Comparison of ENCODE assay signal across 8 cellular contexts in genomic region chr12:90854136-90854689, GRCh38.
DNase-seq lines count a peak whose midpoint lies in the region; ATAC-seq, FAIRE-seq and TF ChIP-seq lines count a peak whose summit lies in the region.

No MANE protein-coding gene starts in this region.

- no peaks in the 10 kb centered on the region for H3K9me3 ChIP-seq in CD8-positive, alpha-beta T cell (ENCODE audit: low read length)

- TF ChIP-seq CTCF in CD8-positive, alpha-beta T cell (IDR thresholded peaks at IDR 0.05), result peak; percentile 62
- peak; percentile 78 for TF ChIP-seq CTCF in brain microvascular endothelial cell (IDR thresholded peaks at IDR 0.05; ENCODE audit: low read depth, low read length, missing control alignments)

- H3K4me3 Mint-ChIP-seq in CD8-positive, alpha-beta T cell, result no peak overlapping the region

- H3K4me1 Mint-ChIP-seq in CD8-positive, alpha-beta T cell (ENCODE audit: low read depth), result no peaks in the 10 kb centered on the region

- no peaks in the 10 kb centered on the region for H3K9me3 Mint-ChIP-seq in CD8-positive, alpha-beta T cell

- H3K36me3 Mint-ChIP-seq in CD8-positive, alpha-beta T cell, result no peaks in the 10 kb centered on the region

- H3K4me1 ChIP-seq in CD8-positive, alpha-beta T cell (ENCODE audit: insufficient read depth, low read length), result no peaks in the 10 kb centered on the region

- no peaks in the 10 kb centered on the region for H3K36me3 ChIP-seq in CD8-positive, alpha-beta T cell (ENCODE audit: insufficient read depth, low read length)
- no peaks in the 10 kb centered on the region for H3K36me3 ChIP-seq in brain microvascular endothelial cell (replicated peaks)

- POLR2A ChIA-PET in CD8-positive, alpha-beta T cell (lab: Charles Lee), result no interaction called here

- no peak for DNase-seq in CD8-positive, alpha-beta T cell
- DNase-seq in GM18507 (ENCODE audit: extremely low spot score, insufficient read length, low read depth), result no peak
- peak; percentile 36 for DNase-seq in NCI-H345 treated with DMSO at 0.1 percent for 48 hours (lab: John Stamatoyannopoulos, UW; ENCODE audit: unreplicated experiment)
- DNase-seq in brain microvascular endothelial cell, result peak; percentile 37
- no peak for DNase-seq in left lobe of liver (ENCODE audit: low spot score)
- DNase-seq in activated effector memory CD4-positive, alpha-beta T cell treated with Interleukin-2 at 50 U/mL for 16 hours, result no peak
- no peak for DNase-seq in activated naive CD4-positive, alpha-beta T cell (lab: John Stamatoyannopoulos, UW)

- H3K27me3 ChIP-seq in CD8-positive, alpha-beta T cell (ENCODE audit: insufficient read depth, low read length), result no peaks in the 10 kb centered on the region
- no peaks in the 10 kb centered on the region for H3K27me3 ChIP-seq in brain microvascular endothelial cell (replicated peaks)

- H3K27ac ChIP-seq in CD8-positive, alpha-beta T cell (ENCODE audit: low read depth, low read length), result no peak overlapping the region
- H3K27ac ChIP-seq in brain microvascular endothelial cell, result no peak overlapping the region

- H3K27me3 Mint-ChIP-seq in CD8-positive, alpha-beta T cell (ENCODE audit: low read depth), result no peaks in the 10 kb centered on the region

- H3K27ac Mint-ChIP-seq in CD8-positive, alpha-beta T cell, result no peak overlapping the region

- peak; percentile 41 for FAIRE-seq in GM18507 (lab: Jason Lieb, UNC)

- no peak overlapping the region for H3K4me3 ChIP-seq in CD8-positive, alpha-beta T cell (ENCODE audit: low read depth, low read length)
- H3K4me3 ChIP-seq in brain microvascular endothelial cell (ENCODE audit: low read depth, low read length), result no peak overlapping the region

- ATAC-seq in CD8-positive, alpha-beta T cell, result no peak
- ATAC-seq in HG02943 (IDR thresholded peaks at IDR 0.05; ENCODE audit: low read depth, unreplicated experiment) (peak; percentile 68), left lobe of liver (peak; percentile 88)

- CTCF ChIA-PET in CD8-positive, alpha-beta T cell (lab: Charles Lee), result no interaction called here

- in situ Hi-C loops in brain microvascular endothelial cell (cut with HindIII; ENCODE audit: low pct_ligation_motif_present, low sequenced_read_pairs), result no loop called here

- intact Hi-C loops in CD8-positive, alpha-beta T cell (cut with DNase I, micrococcal nuclease), result loop anchor here in 1 of 2 experiments (2.0 kb wide), 1 partner anchor 1311 kb away; no protein-coding TSS in a partner anchor

Comparison
In these comparisons a context has a peak if more than half of its experiments do, and no peak if none do; other contexts are left out.
1. DNase-seq: peak in NCI-H345 treated with DMSO at 0.1 percent for 48 hours (single experiment) and brain microvascular endothelial cell (single experiment); none in CD8-positive, alpha-beta T cell (0 of 7), GM18507 (single experiment), left lobe of liver (single experiment), activated effector memory CD4-positive, alpha-beta T cell treated with Interleukin-2 at 50 U/mL for 16 hours (single experiment) and activated naive CD4-positive, alpha-beta T cell (0 of 4).